In genomic region chr17:57671546-57672204, GRCh38 we compare ENCODE assay signal across 8 cellular contexts.
DNase-seq lines count a peak whose midpoint lies in the region; ATAC-seq and TF ChIP-seq lines count a peak whose summit lies in the region.

No MANE protein-coding gene starts in this region.

- no peaks in the 10 kb centered on the region for H3K36me3 Mint-ChIP-seq in HFFc6 (ENCODE audit: low read depth)

- H3K36me3 ChIP-seq in breast epithelium: no peaks in the 10 kb centered on the region

- peaks cover 0 to 4% of the 10 kb centered on the region in 2 donors for H3K4me1 ChIP-seq in breast epithelium

- H3K4me3 Mint-ChIP-seq in HFFc6: peak overlapping the region; percentile 73

- TF ChIP-seq POLR2A in breast epithelium (IDR thresholded peaks at IDR 0.05): no peak

- ATAC-seq in HG03039 (IDR thresholded peaks at IDR 0.05; ENCODE audit: unreplicated experiment): no peak

- TF ChIP-seq CTCF in HFFc6 (IDR thresholded peaks at IDR 0.05) (peak; percentile 99), WI38 (IDR thresholded peaks at IDR 0.05; ENCODE audit: low read depth, low read length) (peak; percentile 98), breast epithelium (IDR thresholded peaks at IDR 0.05) (peak; percentile 55 to 87 (median 74))

- no peaks in the 10 kb centered on the region for H3K9me3 ChIP-seq in breast epithelium

- H3K27ac ChIP-seq in breast epithelium: peak overlapping the region; percentile 19 to 52

- peak overlapping the region; percentile 25; the same call in 1 of the 2 replicates for H3K27ac Mint-ChIP-seq in HFFc6

- intact Hi-C loops in breast epithelium (cut with DNase I; ENCODE audit: low total_unique reads): no loop called here

- H3K4me3 ChIP-seq in WI38 (ENCODE audit: low read depth, low read length) (no peak overlapping the region), breast epithelium (no peak overlapping the region)

- H3K27me3 Mint-ChIP-seq in HFFc6 (ENCODE audit: insufficient read depth): peaks cover 2% of the 10 kb centered on the region

- peaks cover 31% of the 10 kb centered on the region for H3K4me1 Mint-ChIP-seq in HFFc6 (ENCODE audit: low read depth)

- H3K27me3 ChIP-seq in breast epithelium: no peaks in the 10 kb centered on the region

- DNase-seq in DMS 273 treated with DMSO at 0.1 percent for 48 hours (lab: John Stamatoyannopoulos, UW): peak; percentile 55
- DNase-seq in HFFc6: peak; percentile 56
- DNase-seq in NCI-H2171 (lab: John Stamatoyannopoulos, UW): peak; percentile 53
- DNase-seq in breast epithelium (ENCODE audit: low spot score in 2 of 2): peak; percentile 47 to 65
- DNase-seq in iris pigment epithelial cell (ENCODE audit: low read depth): peak; percentile 69
- peak; percentile 38 to 42 for DNase-seq in stimulated activated CD4-positive, alpha-beta T cell treated with anti-CD3 and anti-CD28 coated beads, Interleukin-1b, Interleukin-23, amount 100 ng/mL, for 1 hour (ENCODE audit: low read depth in 2 of 2)

- H3K9me3 Mint-ChIP-seq in HFFc6: no peaks in the 10 kb centered on the region
